Comparison of ENCODE assay signal across 8 cellular contexts in the genomic region with DNA sequence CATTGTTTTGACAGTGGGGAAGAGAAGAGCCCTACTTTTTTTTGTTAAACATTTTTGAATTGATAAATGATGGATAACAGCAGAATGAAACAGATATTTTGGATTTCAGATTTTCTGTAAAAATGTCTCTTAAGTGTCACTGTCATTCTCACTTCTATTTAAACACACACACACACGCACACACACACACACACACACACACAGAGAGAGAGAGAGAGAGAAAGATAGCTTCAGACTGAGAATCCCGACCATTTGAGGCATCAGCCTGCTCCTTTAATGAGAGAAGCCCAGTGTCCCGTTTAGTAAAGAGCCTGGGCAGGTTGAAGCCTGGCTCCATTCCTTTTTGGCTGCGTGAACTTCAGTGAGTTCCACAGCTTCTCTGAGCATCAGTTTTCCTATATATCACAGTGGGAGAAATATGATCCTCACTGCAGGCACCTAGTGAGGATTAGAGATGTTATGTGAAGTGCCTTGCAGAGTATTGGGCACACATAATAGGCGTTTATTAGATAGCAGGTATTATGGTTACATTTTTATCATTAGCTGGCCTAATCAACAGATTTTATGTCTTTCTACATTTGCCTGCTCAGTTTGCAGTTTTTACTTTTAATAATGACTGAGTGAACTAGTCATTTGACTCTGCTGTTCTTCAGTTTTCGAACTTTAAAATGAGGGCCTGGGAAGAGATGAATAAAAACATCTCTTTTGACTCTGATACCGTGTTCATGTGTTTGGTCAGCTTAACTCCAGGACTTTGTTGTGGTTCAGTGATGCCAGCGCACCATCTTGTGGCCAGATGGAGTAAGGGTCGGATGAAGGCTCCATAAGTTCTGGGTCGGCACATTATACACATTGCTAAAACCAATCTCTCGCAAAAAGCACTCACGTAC.
DNase-seq lines count a peak whose midpoint lies in the region; ATAC-seq and TF ChIP-seq lines count a peak whose summit lies in the region.

No MANE protein-coding gene starts in this region.

- TF ChIP-seq EP300 in tibial nerve (IDR thresholded peaks at IDR 0.05) = no peak

- no peaks in the 10 kb centered on the region for H4K20me1 ChIP-seq in osteoblast (ENCODE audit: insufficient read depth, low read length)

- intact Hi-C loops in Panc1 (cut with micrococcal nuclease; ENCODE audit: unreplicated experiment) = loop anchor here (5.0 to 10.0 kb wide), 3 partner anchors 104 to 654 kb away; partner anchors contain the start of gene CDC14A
- intact Hi-C loops in activated T-helper 2 cell treated with anti-CD3 and anti-CD28 coated beads, Interferon-gamma antibody, Interleukin-2, Interleukin-4, amounts not matched to agents 10 μg/mL and 5 μg/mL and 100 μg/mL, durations not matched to agents 14 hours and 24 hours and 36 hours (cut with micrococcal nuclease) = loop anchor here (1.0 to 10.0 kb wide), 6 partner anchors 106 to 916 kb away; partner anchors contain the start of genes CDC14A and TRMT13

- H3K36me3 Mint-ChIP-seq in activated T-helper 2 cell treated with anti-CD3 and anti-CD28 coated beads, Interferon-gamma antibody, Interleukin-2, Interleukin-4, amounts not matched to agents 10 μg/mL and 5 μg/mL and 100 μg/mL, durations not matched to agents 14 hours and 24 hours and 36 hours (ENCODE audit: low read depth) = peaks cover 14% of the 10 kb centered on the region

- in situ Hi-C loops in KBM-7 (cut with MboI; ENCODE audit: low pct_unique_long_range_greater_than_20kb, low sequenced_read_pairs) = loop anchor here (25.0 kb wide), 2 partner anchors 403 to 647 kb away; no protein-coding TSS in a partner anchor
- in situ Hi-C loops in Panc1 (cut with HindIII; ENCODE audit: low pct_unique_long_range_greater_than_20kb, low sequenced_read_pairs) = no loop called here

- H3K27ac ChIP-seq in Panc1 (ENCODE audit: low read length) (no peak overlapping the region), foreskin keratinocyte (no peak overlapping the region), osteoblast (ENCODE audit: low read depth, low read length) (no peak overlapping the region), tibial nerve (peak overlapping the region in 2 of 4 donors; percentile 1 to 17)

- CTCF ChIA-PET in Panc1 (lab: Charles Lee) = interaction anchor here (0.6 to 0.8 kb wide), 3 partner anchors 69 to 435 kb away, joined by 3 read pairs; partner anchors contain the start of gene RTCA

- no peak overlapping the region for H3K4me3 ChIP-seq in Panc1 (ENCODE audit: low read depth in 2 of 2, low read length in 2 of 2)
- no peak overlapping the region for H3K4me3 ChIP-seq in osteoblast (ENCODE audit: insufficient read depth, low read length)
- H3K4me3 ChIP-seq in tibial nerve = no peak overlapping the region

- H2AFZ ChIP-seq in osteoblast (ENCODE audit: low read length) = peak overlapping the region; percentile 73

- H3K4me1 ChIP-seq in Panc1 (ENCODE audit: control insufficient read depth, insufficient read depth, low read length) (no peaks in the 10 kb centered on the region; the same call in 1 of the 2 replicates), foreskin keratinocyte (no peaks in the 10 kb centered on the region), osteoblast (ENCODE audit: insufficient read depth, low read length) (peaks cover 6% of the 10 kb centered on the region), tibial nerve (peaks cover 0 to 26% (median 0%) of the 10 kb centered on the region in 4 donors)

- no peaks in the 10 kb centered on the region for H3K9me3 ChIP-seq in Panc1 (ENCODE audit: control insufficient read depth, insufficient read depth, low read depth, low read length)
- H3K9me3 ChIP-seq in osteoblast (ENCODE audit: low read depth, low read length) = no peaks in the 10 kb centered on the region
- H3K9me3 ChIP-seq in tibial nerve = no peaks in the 10 kb centered on the region

- no peaks in the 10 kb centered on the region for H3K79me2 ChIP-seq in osteoblast (ENCODE audit: insufficient read depth, low read length)

- no peaks in the 10 kb centered on the region for H3K9me3 Mint-ChIP-seq in activated T-helper 2 cell treated with anti-CD3 and anti-CD28 coated beads, Interferon-gamma antibody, Interleukin-2, Interleukin-4, amounts not matched to agents 10 μg/mL and 5 μg/mL and 100 μg/mL, durations not matched to agents 14 hours and 24 hours and 36 hours

- DNase-seq in EH (ENCODE audit: low read depth) (peak; percentile 78), KBM-7 (peak; percentile 80), Panc1 (ENCODE audit: low read depth, low spot score) (peak; percentile 53), foreskin keratinocyte (peak; percentile 20 to 51), osteoblast (ENCODE audit: insufficient read length, low spot score, missing footprints) (peak; percentile 78), tibial nerve (ENCODE audit: low spot score in 2 of 2) (peak; percentile 66 to 86)
- DNase-seq in activated T-helper 2 cell treated with anti-CD3 and anti-CD28 coated beads, Interferon-gamma antibody, Interleukin-2, Interleukin-4, amounts not matched to agents 10 μg/mL and 5 μg/mL and 100 μg/mL, durations not matched to agents 14 hours and 24 hours and 36 hours (ENCODE audit: low spot score) = peak; percentile 58

- POLR2A ChIA-PET in Panc1 (lab: Charles Lee) = interaction anchor here (0.7 kb wide), 1 partner anchor 409 kb away, joined by 5 read pairs; no protein-coding TSS in a partner anchor

- ATAC-seq in GM21737 (IDR thresholded peaks at IDR 0.05; ENCODE audit: unreplicated experiment) (peak; percentile 94), Panc1 (peak; percentile 95), foreskin keratinocyte (peak; percentile 90)

- peaks cover 36% of the 10 kb centered on the region for H3K4me1 Mint-ChIP-seq in activated T-helper 2 cell treated with anti-CD3 and anti-CD28 coated beads, Interferon-gamma antibody, Interleukin-2, Interleukin-4, amounts not matched to agents 10 μg/mL and 5 μg/mL and 100 μg/mL, durations not matched to agents 14 hours and 24 hours and 36 hours (ENCODE audit: low read depth)

- no peak overlapping the region for H3K4me3 Mint-ChIP-seq in activated T-helper 2 cell treated with anti-CD3 and anti-CD28 coated beads, Interferon-gamma antibody, Interleukin-2, Interleukin-4, amounts not matched to agents 10 μg/mL and 5 μg/mL and 100 μg/mL, durations not matched to agents 14 hours and 24 hours and 36 hours (ENCODE audit: low read depth)

- no peak for TF ChIP-seq POLR2A in tibial nerve (IDR thresholded peaks at IDR 0.05)

- no peaks in the 10 kb centered on the region for H3K27me3 Mint-ChIP-seq in activated T-helper 2 cell treated with anti-CD3 and anti-CD28 coated beads, Interferon-gamma antibody, Interleukin-2, Interleukin-4, amounts not matched to agents 10 μg/mL and 5 μg/mL and 100 μg/mL, durations not matched to agents 14 hours and 24 hours and 36 hours (ENCODE audit: low read depth)

- H3K27ac Mint-ChIP-seq in activated T-helper 2 cell treated with anti-CD3 and anti-CD28 coated beads, Interferon-gamma antibody, Interleukin-2, Interleukin-4, amounts not matched to agents 10 μg/mL and 5 μg/mL and 100 μg/mL, durations not matched to agents 14 hours and 24 hours and 36 hours = no peak overlapping the region

- no peaks in the 10 kb centered on the region for H3K27me3 ChIP-seq in Panc1 (ENCODE audit: control insufficient read depth, insufficient read depth, low read length)
- H3K27me3 ChIP-seq in foreskin keratinocyte = no peaks in the 10 kb centered on the region
- H3K27me3 ChIP-seq in osteoblast (ENCODE audit: insufficient read depth, low read length) = no peaks in the 10 kb centered on the region
- no peaks in the 10 kb centered on the region for H3K27me3 ChIP-seq in tibial nerve

- no peaks in the 10 kb centered on the region for H3K36me3 ChIP-seq in Panc1 (ENCODE audit: control insufficient read depth, insufficient read depth, low read length)
- H3K36me3 ChIP-seq in osteoblast (ENCODE audit: insufficient read depth, low read length) = no peaks in the 10 kb centered on the region
- H3K36me3 ChIP-seq in tibial nerve = no peaks in the 10 kb centered on the region

- peak overlapping the region; percentile 19 for H3K4me2 ChIP-seq in osteoblast (ENCODE audit: insufficient read depth, low read length)

- WGBS in tibial nerve, 2 donors = 25 to 27% methylated on average over 12 of the region's 12 CpGs

- BruUV-seq in Panc1 (replicated peaks; lab: Mats Ljungman, UMichigan) = no TSS peak

- TF ChIP-seq CTCF in Panc1 (IDR thresholded peaks at IDR 0.05) (peak; percentile 83), foreskin keratinocyte (conservative IDR thresholded peaks at IDR 0.05) (peak; percentile 87), osteoblast (IDR thresholded peaks at IDR 0.05; ENCODE audit: extremely low read depth, low read depth, low read length) (peak; percentile 96), tibial nerve (IDR thresholded peaks at IDR 0.05) (peak; percentile 78 to 86 (median 81))
